Comparison of ENCODE assay signal across 8 cellular contexts in genomic region chr3:185585523-185585861, GRCh38. TPM values are rescaled to one million over a fixed set of nuclear protein-coding genes. Genes with fewer than 3 reads are reported as not detected.
DNase-seq lines count a peak whose midpoint lies in the region; ATAC-seq and TF ChIP-seq lines count a peak whose summit lies in the region.

No MANE protein-coding gene starts in this region.

- WGBS in testis, 2 donors = 19 to 20% methylated on average over 9 of the region's 9 CpGs

- peak overlapping the region; percentile 95 for H3K27ac Mint-ChIP-seq in activated CD8-positive, alpha-beta memory T cell treated with anti-CD3 and anti-CD28 coated beads, Interleukin-2, amount 10 ng/mL, durations not matched to agents 7 days and 5 days
- H3K27ac Mint-ChIP-seq in activated naive CD8-positive, alpha-beta T cell treated with anti-CD3 and anti-CD28 coated beads, Interleukin-2, amount 10 ng/mL, durations not matched to agents 7 days and 5 days = peak overlapping the region; percentile 91

- intact Hi-C loops in testis (cut with DNase I; ENCODE audit: low total_unique reads) = no loop called here

- peaks cover 2% of the 10 kb centered on the region for H3K36me3 Mint-ChIP-seq in activated CD8-positive, alpha-beta memory T cell treated with anti-CD3 and anti-CD28 coated beads, Interleukin-2, amount 10 ng/mL, durations not matched to agents 7 days and 5 days
- H3K36me3 Mint-ChIP-seq in activated naive CD8-positive, alpha-beta T cell treated with anti-CD3 and anti-CD28 coated beads, Interleukin-2, amount 10 ng/mL, durations not matched to agents 7 days and 5 days = peaks cover 4% of the 10 kb centered on the region

- peak overlapping the region; percentile 85 to 100 for H3K4me3 ChIP-seq in testis

- CTCF ChIA-PET in activated CD8-positive, alpha-beta memory T cell treated with anti-CD3 and anti-CD28 coated beads, Interleukin-2, amount 10 ng/mL, durations not matched to agents 7 days and 5 days (lab: Charles Lee) = interaction anchor here (0.8 to 1.6 kb wide), 7 partner anchors 8 to 86 kb away, joined by 3 to 10 read pairs (median 4); partner anchors contain the start of gene TMEM41A

- no peaks in the 10 kb centered on the region for H3K9me3 Mint-ChIP-seq in activated CD8-positive, alpha-beta memory T cell treated with anti-CD3 and anti-CD28 coated beads, Interleukin-2, amount 10 ng/mL, durations not matched to agents 7 days and 5 days (ENCODE audit: low read depth)
- no peaks in the 10 kb centered on the region for H3K9me3 Mint-ChIP-seq in activated naive CD8-positive, alpha-beta T cell treated with anti-CD3 and anti-CD28 coated beads, Interleukin-2, amount 10 ng/mL, durations not matched to agents 7 days and 5 days

- no peak for DNase-seq in activated CD8-positive, alpha-beta memory T cell treated with anti-CD3 and anti-CD28 coated beads, Interleukin-2, amount 10 ng/mL, durations not matched to agents 7 days and 5 days
- no peak for DNase-seq in activated CD8-positive, alpha-beta memory T cell treated with anti-CD3 and anti-CD28 coated beads for 24 hours
- no peak for DNase-seq in activated naive CD8-positive, alpha-beta T cell treated with anti-CD3 and anti-CD28 coated beads, Interleukin-2, amount 10 ng/mL, durations not matched to agents 7 days and 5 days
- DNase-seq in kidney tubule cell (ENCODE audit: low spot score) (peak; percentile 10), testis (no peak), HuH-7.5 (ENCODE audit: low spot score) (no peak)
- no peak for DNase-seq in stimulated activated CD4-positive, alpha-beta T cell treated with anti-CD3 and anti-CD28 coated beads, Interleukin-4, amount 100 ng/mL, for 24 hours
- DNase-seq in stimulated activated CD4-positive, alpha-beta T cell treated with anti-CD3 and anti-CD28 coated beads, Interleukin-4, amount 100 ng/mL, for 1 hour = no peak

- no peaks in the 10 kb centered on the region for H3K27me3 ChIP-seq in testis

- no peaks in the 10 kb centered on the region for H3K27me3 Mint-ChIP-seq in activated CD8-positive, alpha-beta memory T cell treated with anti-CD3 and anti-CD28 coated beads, Interleukin-2, amount 10 ng/mL, durations not matched to agents 7 days and 5 days
- H3K27me3 Mint-ChIP-seq in activated naive CD8-positive, alpha-beta T cell treated with anti-CD3 and anti-CD28 coated beads, Interleukin-2, amount 10 ng/mL, durations not matched to agents 7 days and 5 days = no peaks in the 10 kb centered on the region

- no peaks in the 10 kb centered on the region for H3K9me3 ChIP-seq in testis

- no peak for ATAC-seq in activated CD8-positive, alpha-beta memory T cell treated with anti-CD3 and anti-CD28 coated beads, Interleukin-2, amount 10 ng/mL, durations not matched to agents 7 days and 5 days
- ATAC-seq in activated naive CD8-positive, alpha-beta T cell treated with anti-CD3 and anti-CD28 coated beads, Interleukin-2, amount 10 ng/mL, durations not matched to agents 7 days and 5 days (ENCODE audit: low read depth) = no peak

- peak overlapping the region; percentile 90 to 97 for H3K27ac ChIP-seq in testis

- TF ChIP-seq POLR2A in testis (IDR thresholded peaks at IDR 0.05) = no peak

- no peaks in the 10 kb centered on the region for H3K36me3 ChIP-seq in testis (ENCODE audit: low read depth, missing control alignments)

- H3K4me3 Mint-ChIP-seq in activated CD8-positive, alpha-beta memory T cell treated with anti-CD3 and anti-CD28 coated beads, Interleukin-2, amount 10 ng/mL, durations not matched to agents 7 days and 5 days = peak overlapping the region; percentile 89
- peak overlapping the region; percentile 85 for H3K4me3 Mint-ChIP-seq in activated naive CD8-positive, alpha-beta T cell treated with anti-CD3 and anti-CD28 coated beads, Interleukin-2, amount 10 ng/mL, durations not matched to agents 7 days and 5 days

- POLR2A ChIA-PET in activated naive CD8-positive, alpha-beta T cell treated with anti-CD3 and anti-CD28 coated beads, Interleukin-2, amount 10 ng/mL, durations not matched to agents 7 days and 5 days (lab: Charles Lee) = interaction anchor here (1.0 to 2.1 kb wide), 8 partner anchors 10 to 358 kb away, joined by 3 to 13 read pairs (median 6); partner anchors contain the start of genes TMEM41A and TRA2B

- H3K4me1 ChIP-seq in testis = peaks cover 5% of the 10 kb centered on the region

- H3K4me1 Mint-ChIP-seq in activated CD8-positive, alpha-beta memory T cell treated with anti-CD3 and anti-CD28 coated beads, Interleukin-2, amount 10 ng/mL, durations not matched to agents 7 days and 5 days = peaks cover 36% of the 10 kb centered on the region
- peaks cover 24% of the 10 kb centered on the region for H3K4me1 Mint-ChIP-seq in activated naive CD8-positive, alpha-beta T cell treated with anti-CD3 and anti-CD28 coated beads, Interleukin-2, amount 10 ng/mL, durations not matched to agents 7 days and 5 days

- no peak for TF ChIP-seq CTCF in testis (IDR thresholded peaks at IDR 0.05)

RNA-seq across cellular contexts. Expression of gene SENP2, which starts 0.6 kb away (rescaled TPM):
- 10 to 100 TPM; 28.8 to 31.4 TPM for total RNA-seq in activated CD8-positive, alpha-beta memory T cell treated with anti-CD3 and anti-CD28 coated beads, Interleukin-2, amount 10 ng/mL, durations not matched to agents 7 days and 5 days
- 10 to 100 TPM; 31.4 to 32.4 TPM for total RNA-seq in activated naive CD8-positive, alpha-beta T cell treated with anti-CD3 and anti-CD28 coated beads, Interleukin-2, amount 10 ng/mL, durations not matched to agents 7 days and 5 days
- total RNA-seq in testis = 10 to 100 TPM; 56.7 to 88.1 TPM
- polyA plus RNA-seq in testis (ENCODE audit: insufficient read depth, low read depth, low replicate concordance) = 146 TPM

RNA-seq across cellular contexts. Expression of gene LIPH, which starts 33.1 kb away (rescaled TPM):
- not detected for total RNA-seq in activated CD8-positive, alpha-beta memory T cell treated with anti-CD3 and anti-CD28 coated beads, Interleukin-2, amount 10 ng/mL, durations not matched to agents 7 days and 5 days
- total RNA-seq in activated naive CD8-positive, alpha-beta T cell treated with anti-CD3 and anti-CD28 coated beads, Interleukin-2, amount 10 ng/mL, durations not matched to agents 7 days and 5 days = not detected
- total RNA-seq in testis = 10 to 100 TPM; 15.0 to 18.0 TPM
- polyA plus RNA-seq in testis (ENCODE audit: insufficient read depth, low read depth, low replicate concordance) = 4.2 TPM

Comparison
In these comparisons a context has a peak if more than half of its experiments do, and no peak if none do; other contexts are left out.
1. RNA of gene LIPH, which starts 33.1 kb away (total RNA-seq): 15.0 to 18.0 TPM in testis; not detected in activated CD8-positive, alpha-beta memory T cell treated with anti-CD3 and anti-CD28 coated beads, Interleukin-2, amount 10 ng/mL, durations not matched to agents 7 days and 5 days and not detected in activated naive CD8-positive, alpha-beta T cell treated with anti-CD3 and anti-CD28 coated beads, Interleukin-2, amount 10 ng/mL, durations not matched to agents 7 days and 5 days; every median in the first group is over 10 times any median in the second.